In genomic region chr1:68119445-68119844, GRCh38 we compare ENCODE assay signal across 20 cellular contexts.
"Had no signal": no experiment of that assay in that cellular context is flagged by ENCODE, and none has a peak within 500 bp of the region (broad histone marks: within the 10 kb centered on the region; RNA-seq: fewer than 3 reads in every experiment).

No MANE protein-coding gene starts in this region.

- H3K4me1 Mint-ChIP-seq: activated CD4-positive, alpha-beta T cell treated with anti-CD3 and anti-CD28 coated beads, Interleukin-2, amount 10 ng/mL, durations not matched to agents 7 days and 5 days had no signal

- H3K4me3 ChIP-seq: ascending aorta, MG63, Peyer's patch had no signal

- H3K36me3 ChIP-seq: MG63, Peyer's patch had no signal

- H3K4me1 ChIP-seq: Peyer's patch had no signal

- H3K27me3 ChIP-seq: ascending aorta, MG63, Peyer's patch had no signal

- DNase-seq: activated gamma-delta T cell; activated naive CD4-positive, alpha-beta T cell treated with Interleukin-2 at 50 U/mL for 16 hours; activated naive CD8-positive, alpha-beta T cell treated with anti-CD3 and anti-CD28 coated beads, Interleukin-2, amount 10 ng/mL, durations not matched to agents 7 days and 5 days; activated T-cell treated with anti-CD3 and anti-CD28 coated beads, Interleukin-2, amount 50 U/mL, for 24 hours; NCI-H1436 treated with DMSO at 0.1 percent for 48 hours; NCI-H2171; SIG-M5; T-helper 17 cell had no signal

- H3K27ac ChIP-seq: ascending aorta, Peyer's patch, RWPE1 had no signal

- H3K4me3 Mint-ChIP-seq: activated CD4-positive, alpha-beta T cell treated with anti-CD3 and anti-CD28 coated beads for 36 hours; activated CD4-positive, alpha-beta T cell treated with anti-CD3 and anti-CD28 coated beads, Interleukin-2, amount 10 ng/mL, durations not matched to agents 7 days and 5 days; activated CD8-positive, alpha-beta T cell treated with anti-CD3 and anti-CD28 coated beads, Interleukin-2, amount 10 ng/mL, durations not matched to agents 7 days and 5 days; activated naive CD4-positive, alpha-beta T cell treated with anti-CD3 and anti-CD28 coated beads, Interleukin-2, amount 50 U/mL, for 24 hours; activated naive CD8-positive, alpha-beta T cell treated with anti-CD3 and anti-CD28 coated beads, Interleukin-2, amount 10 ng/mL, durations not matched to agents 7 days and 5 days; activated T-cell treated with anti-CD3 and anti-CD28 coated beads, Interleukin-2, amount 50 U/mL, for 24 hours; IgD-negative memory B cell; T-cell; T-helper 17 cell; WTC11 had no signal

- H3K27ac Mint-ChIP-seq: activated CD4-positive, alpha-beta T cell treated with anti-CD3 and anti-CD28 coated beads for 36 hours; activated CD4-positive, alpha-beta T cell treated with anti-CD3 and anti-CD28 coated beads, Interleukin-2, amount 10 ng/mL, durations not matched to agents 7 days and 5 days; activated CD8-positive, alpha-beta T cell treated with anti-CD3 and anti-CD28 coated beads, Interleukin-2, amount 10 ng/mL, durations not matched to agents 7 days and 5 days; activated naive CD4-positive, alpha-beta T cell treated with anti-CD3 and anti-CD28 coated beads, Interleukin-2, amount 50 U/mL, for 24 hours; activated naive CD8-positive, alpha-beta T cell treated with anti-CD3 and anti-CD28 coated beads, Interleukin-2, amount 10 ng/mL, durations not matched to agents 7 days and 5 days; activated T-cell treated with anti-CD3 and anti-CD28 coated beads, Interleukin-2, amount 50 U/mL, for 24 hours; activated T-helper 2 cell treated with anti-CD3 and anti-CD28 coated beads, Interferon-gamma antibody, Interleukin-2, Interleukin-4, amounts not matched to agents 10 μg/mL and 5 μg/mL and 100 μg/mL, durations not matched to agents 14 hours and 24 hours and 36 hours; IgD-negative memory B cell; T-cell; T-helper 17 cell; WTC11 had no signal

- H3K36me3 Mint-ChIP-seq: activated naive CD4-positive, alpha-beta T cell treated with anti-CD3 and anti-CD28 coated beads, Interleukin-2, amount 50 U/mL, for 24 hours; activated naive CD8-positive, alpha-beta T cell treated with anti-CD3 and anti-CD28 coated beads, Interleukin-2, amount 10 ng/mL, durations not matched to agents 7 days and 5 days; IgD-negative memory B cell; T-cell; WTC11 had no signal

- H3K9me3 ChIP-seq: ascending aorta, MG63, Peyer's patch had no signal

- H3K9me3 Mint-ChIP-seq: activated CD4-positive, alpha-beta T cell treated with anti-CD3 and anti-CD28 coated beads, Interleukin-2, amount 10 ng/mL, durations not matched to agents 7 days and 5 days; activated naive CD4-positive, alpha-beta T cell treated with anti-CD3 and anti-CD28 coated beads, Interleukin-2, amount 50 U/mL, for 24 hours; activated naive CD8-positive, alpha-beta T cell treated with anti-CD3 and anti-CD28 coated beads, Interleukin-2, amount 10 ng/mL, durations not matched to agents 7 days and 5 days; activated T-cell treated with anti-CD3 and anti-CD28 coated beads, Interleukin-2, amount 50 U/mL, for 24 hours; activated T-helper 2 cell treated with anti-CD3 and anti-CD28 coated beads, Interferon-gamma antibody, Interleukin-2, Interleukin-4, amounts not matched to agents 10 μg/mL and 5 μg/mL and 100 μg/mL, durations not matched to agents 14 hours and 24 hours and 36 hours; IgD-negative memory B cell; T-cell; WTC11 had no signal

- H3K27me3 Mint-ChIP-seq: activated CD4-positive, alpha-beta T cell treated with anti-CD3 and anti-CD28 coated beads for 36 hours; activated CD4-positive, alpha-beta T cell treated with anti-CD3 and anti-CD28 coated beads, Interleukin-2, amount 10 ng/mL, durations not matched to agents 7 days and 5 days had no signal
